In the genomic region with DNA sequence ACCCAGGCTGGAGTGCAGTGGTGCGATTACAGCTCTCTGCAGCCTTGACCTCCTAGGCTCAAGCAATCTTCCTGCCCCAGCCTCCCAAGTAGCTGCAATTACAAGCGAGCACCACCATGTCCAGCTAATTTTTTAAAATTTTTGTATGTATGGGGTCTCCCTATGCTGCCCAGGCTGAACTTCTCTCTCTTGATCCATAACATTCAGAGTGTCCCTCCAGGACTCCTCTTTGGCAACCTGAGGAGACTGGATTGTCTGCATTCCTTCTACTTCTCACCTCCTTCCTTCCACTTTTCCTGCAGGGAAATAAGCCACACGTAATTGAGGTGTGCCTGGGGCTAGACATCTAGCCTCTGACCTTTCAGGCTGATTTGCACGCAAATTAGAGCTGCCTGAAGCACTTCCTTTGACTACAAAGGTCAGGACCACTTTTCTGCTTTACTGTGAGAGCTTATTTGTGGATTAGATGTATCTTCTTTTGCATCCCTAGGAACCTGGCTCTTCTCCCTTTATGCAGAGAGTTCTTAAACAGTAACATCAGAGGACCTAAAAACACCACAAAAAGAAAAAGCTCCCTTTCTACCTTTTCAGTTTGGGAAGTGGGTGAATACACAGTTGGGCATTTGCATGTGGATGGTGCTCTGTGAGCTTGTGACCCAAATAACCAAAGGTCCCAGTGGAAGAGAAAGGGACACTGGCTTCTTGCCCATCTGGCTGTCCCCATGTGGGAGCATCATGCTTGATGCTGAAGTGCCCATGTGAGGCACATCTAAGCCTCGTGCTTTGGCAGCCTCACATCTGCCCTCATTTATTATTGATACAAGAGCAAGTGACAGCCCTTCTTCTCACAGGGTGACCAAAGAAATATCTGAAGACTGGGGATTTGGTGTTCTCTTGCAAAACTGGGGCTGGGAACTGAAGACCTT, we compare ENCODE assay signal across 19 cellular contexts. TPM values are rescaled to one million over a fixed set of nuclear protein-coding genes. Genes with fewer than 3 reads are reported as not detected.
"Had no signal": no experiment of that assay in that cellular context is flagged by ENCODE, and none has a peak within 500 bp of the region (broad histone marks: within the 10 kb centered on the region; RNA-seq: fewer than 3 reads in every experiment).

No MANE protein-coding gene starts in this region.

- DNase-seq: activated CD4-positive, alpha-beta T cell treated with anti-CD3 and anti-CD28 coated beads, Interleukin-2, amount 10 ng/mL, durations not matched to agents 7 days and 5 days; activated CD8-positive, alpha-beta memory T cell treated with anti-CD3 and anti-CD28 coated beads, Interleukin-2, amount 50 U/mL, for 48 hours; activated gamma-delta T cell; activated naive CD8-positive, alpha-beta T cell treated with anti-CD3 and anti-CD28 coated beads for 36 hours; activated T-cell treated with anti-CD3 and anti-CD28 coated beads, Interleukin-2, amount 50 U/mL, for 72 hours; body of pancreas; effector CD8-positive, alpha-beta T cell; foreskin keratinocyte; heart left ventricle; left lung; mucosa of descending colon; naive thymus-derived CD8-positive, alpha-beta T cell; occipital lobe; sigmoid colon; spleen had no signal

- H3K27ac ChIP-seq: body of pancreas, coronary artery, foreskin keratinocyte, heart left ventricle, left lung, sigmoid colon, spleen, thoracic aorta had no signal

- H3K4me3 ChIP-seq: body of pancreas, coronary artery, heart left ventricle, left lung, mucosa of descending colon, sigmoid colon, spleen, thoracic aorta had no signal

- H3K9me3 ChIP-seq: body of pancreas, heart left ventricle, left lung, mucosa of descending colon, sigmoid colon, spleen, thoracic aorta had no signal

- H3K4me1 ChIP-seq: body of pancreas, foreskin keratinocyte, heart left ventricle, left lung, sigmoid colon, spleen had no signal

- H3K27me3 ChIP-seq: body of pancreas, foreskin keratinocyte, heart left ventricle, left lung, sigmoid colon, spleen had no signal

RNA-seq across cellular contexts. Expression of gene PYGL, which starts 33.5 kb away (rescaled TPM):
- total RNA-seq: activated CD4-positive, alpha-beta T cell treated with anti-CD3 and anti-CD28 coated beads, Interleukin-2, amount 10 ng/mL, durations not matched to agents 7 days and 5 days had no signal

RNA-seq across cellular contexts. Expression of gene ABHD12B, which starts 38.9 kb away (rescaled TPM):
- total RNA-seq: activated CD4-positive, alpha-beta T cell treated with anti-CD3 and anti-CD28 coated beads, Interleukin-2, amount 10 ng/mL, durations not matched to agents 7 days and 5 days; activated naive CD8-positive, alpha-beta T cell treated with anti-CD3 and anti-CD28 coated beads for 36 hours; activated T-cell treated with anti-CD3 and anti-CD28 coated beads, Interleukin-2, amount 50 U/mL, for 72 hours; body of pancreas; foreskin keratinocyte; left lung; naive thymus-derived CD8-positive, alpha-beta T cell; occipital lobe; progenitor cell of endocrine pancreas; sigmoid colon; spleen; thoracic aorta; urinary bladder had no signal
